ENCODE assay signal across 9 cellular contexts in genomic region chr1:38859561-38860463, GRCh38. TPM values are rescaled to one million over a fixed set of nuclear protein-coding genes. Genes with fewer than 3 reads are reported as not detected.
DNase-seq lines count a peak whose midpoint lies in the region; ATAC-seq, FAIRE-seq and TF ChIP-seq lines count a peak whose summit lies in the region.
"Had no signal": no experiment of that assay in that cellular context is flagged by ENCODE, and none has a peak within 500 bp of the region (broad histone marks: within the 10 kb centered on the region; RNA-seq: fewer than 3 reads in every experiment).

RRAGC (minus strand) TSS chr1:38859772; CDS start chr1:38859646, 126 bp downstream.

- H4K20me1 ChIP-seq in keratinocyte (ENCODE audit: control insufficient read depth, extremely low read depth, insufficient read depth, low read length), result peaks cover 4% of the 10 kb centered on the region

- peak within 1 kb of the TSS; percentile 93 for H3K4me2 ChIP-seq in keratinocyte (ENCODE audit: control insufficient read depth, extremely low read depth, insufficient read depth, low read depth, low read length)

- peak within 1 kb of the TSS; percentile 65 to 92 (median 83) for H3K4me3 ChIP-seq in keratinocyte (ENCODE audit: control insufficient read depth in 2 of 3, extremely low read depth in 1 of 3, insufficient read depth in 2 of 3, low read depth in 1 of 3, low read length in 3 of 3)

- ATAC-seq in HG03432 (IDR thresholded peaks at IDR 0.05; ENCODE audit: unreplicated experiment), result peak; percentile 91

- H3K4me1 ChIP-seq in keratinocyte (ENCODE audit: control insufficient read depth, extremely low read depth, insufficient read depth, low read length), result peaks cover 17% of the 10 kb centered on the region

- peaks cover 29% of the 10 kb centered on the region for H3K79me2 ChIP-seq in keratinocyte (ENCODE audit: control insufficient read depth, insufficient read depth, low read length)

- no peaks in the 10 kb centered on the region for H3K9me1 ChIP-seq in keratinocyte (ENCODE audit: control insufficient read depth, extremely low read depth, insufficient read depth, low read length)

- FAIRE-seq in keratinocyte (lab: Jason Lieb, UNC), result peak; percentile 41
- FAIRE-seq: endometrium had no signal

- peak; percentile 63 for TF ChIP-seq POLR2A in GM19193 (IDR thresholded peaks at IDR 0.05; ENCODE audit: extremely low read depth, insufficient read depth, insufficient read length)

- H3K27me3 ChIP-seq in keratinocyte (ENCODE audit: control insufficient read depth, extremely low read depth, insufficient read depth, low read length), result no peaks in the 10 kb centered on the region

- DNase-seq in Ammon's horn (ENCODE audit: low spot score) (peak; percentile 98), NCI-H510A (lab: John Stamatoyannopoulos, UW) (peak; percentile 100), cerebellar nuclear complex (lab: John Stamatoyannopoulos, UW) (peak; percentile 87 to 96), keratinocyte (ENCODE audit: low read depth, low spot score) (peak; percentile 81)
- DNase-seq in activated CD4-positive, alpha-beta T cell treated with anti-CD3 and anti-CD28 coated beads for 1 hour, result peak; percentile 97
- DNase-seq in stimulated activated CD4-positive, alpha-beta T cell treated with anti-CD3 and anti-CD28 coated beads, Interleukin-12 subunit alpha, Interleukin-12 subunit beta, amount 100 ng/mL, for 48 hours (ENCODE audit: low read depth in 2 of 3, low spot score in 1 of 3), result peak; percentile 96 to 98 (median 97)

- H2AFZ ChIP-seq in keratinocyte (ENCODE audit: control insufficient read depth, low read length), result peak within 1 kb of the TSS; percentile 94

- no peak for TF ChIP-seq CTCF in keratinocyte (optimal IDR thresholded peaks at IDR 0.05 in 1 of 3, IDR thresholded peaks at IDR 0.05 in 1 of 3, conservative IDR thresholded peaks at IDR 0.05 in 1 of 3; ENCODE audit: extremely low read depth in 1 of 3, insufficient read depth in 2 of 3, low read length in 3 of 3)

- peak within 1 kb of the TSS; percentile 95 for H3K27ac ChIP-seq in keratinocyte (ENCODE audit: control insufficient read depth, insufficient read depth, low read length)

- H3K9me3 ChIP-seq in keratinocyte (ENCODE audit: control insufficient read depth, low read depth, low read length), result no peaks in the 10 kb centered on the region

- H3K36me3 ChIP-seq in keratinocyte (ENCODE audit: control insufficient read depth in 2 of 2, extremely low read depth in 1 of 2, insufficient read depth in 2 of 2, low read length in 2 of 2), result peaks cover 5 to 14% of the 10 kb centered on the region in 2 experiments

- dilution Hi-C loops in keratinocyte (cut with MboI; ENCODE audit: extremely low pct_ligation_motif_present, low sequenced_read_pairs), result no loop called here

- peak within 1 kb of the TSS; percentile 91 for H3K9ac ChIP-seq in keratinocyte (ENCODE audit: control insufficient read depth, extremely low read depth, insufficient read depth, low read length)

RNA-seq across cellular contexts. Expression of gene RRAGC, which starts in this region (rescaled TPM):
- polyA plus RNA-seq in keratinocyte, result 28.8 to 37.8 TPM (median 29.0 TPM) in 3 replicates
- polyA plus RNA-seq in keratinocyte (2011; ENCODE audit: low read depth), result 38.0 TPM
- 35.0 and 69.4 TPM in 2 replicates for polyA plus RNA-seq in keratinocyte (2011; cell fraction: cytosol; rRNA removed)
- polyA plus RNA-seq in keratinocyte (2011; cell fraction: nucleus; rRNA removed), result 31.2 and 39.3 TPM in 2 replicates
- 36.9 and 63.5 TPM in 2 replicates for polyA plus RNA-seq in keratinocyte (2012; ENCODE audit: low replicate concordance)
- polyA minus RNA-seq in keratinocyte, result 7.8 to 24.3 TPM (median 14.8 TPM) in 3 replicates
- 17.5 TPM for polyA minus RNA-seq in keratinocyte (2011; cell fraction: cytosol; rRNA and poly(A)+ RNA removed)
- 9.5 and 20.6 TPM in 2 replicates for polyA minus RNA-seq in keratinocyte (2011; cell fraction: nucleus; rRNA and poly(A)+ RNA removed)

Comparison
In these comparisons a context has a peak if more than half of its experiments do, and no peak if none do; other contexts are left out.
1. Peak in every context shown above with its lines: DNase-seq, ATAC-seq, H3K4me3 ChIP-seq and H3K27ac ChIP-seq.